In genomic region chr9:98374385-98375051, GRCh38 we compare ENCODE assay signal across 14 cellular contexts.
DNase-seq lines count a peak whose midpoint lies in the region; ATAC-seq and TF ChIP-seq lines count a peak whose summit lies in the region.
"Had no signal": no experiment of that assay in that cellular context is flagged by ENCODE, and none has a peak within 500 bp of the region (broad histone marks: within the 10 kb centered on the region; RNA-seq: fewer than 3 reads in every experiment).

No MANE protein-coding gene starts in this region.

- H3K9me3 Mint-ChIP-seq in neural progenitor cell: no peaks in the 10 kb centered on the region

- no peaks in the 10 kb centered on the region for H4K20me1 ChIP-seq in neural progenitor cell (ENCODE audit: low read depth)

- H3K4me3 Mint-ChIP-seq in neural progenitor cell: no peak overlapping the region

- no peaks in the 10 kb centered on the region for H3K36me3 Mint-ChIP-seq in neural progenitor cell

- H3K79me2 ChIP-seq in neural progenitor cell (ENCODE audit: low read depth): no peaks in the 10 kb centered on the region

- H3K27ac Mint-ChIP-seq in neural progenitor cell: no peak overlapping the region

- H3K9me3 ChIP-seq in skeletal muscle satellite cell (replicated peaks; ENCODE audit: low read length) (no peaks in the 10 kb centered on the region), lower lobe of right lung (no peaks in the 10 kb centered on the region), neural progenitor cell (ENCODE audit: low read depth) (no peaks in the 10 kb centered on the region)
- H3K9me3 ChIP-seq: heart left ventricle, SJCRH30 had no signal

- H3K27me3 ChIP-seq in skeletal muscle satellite cell (ENCODE audit: control insufficient read depth, insufficient read depth, low read length): no peaks in the 10 kb centered on the region
- no peaks in the 10 kb centered on the region for H3K27me3 ChIP-seq in lower lobe of right lung (ENCODE audit: low read depth)
- H3K27me3 ChIP-seq in neural progenitor cell: no peaks in the 10 kb centered on the region

- H3K27me3 Mint-ChIP-seq in neural progenitor cell (ENCODE audit: insufficient read depth, low read depth): peaks cover 5% of the 10 kb centered on the region

- peaks cover 30% of the 10 kb centered on the region for H3K4me1 ChIP-seq in skeletal muscle satellite cell (ENCODE audit: control insufficient read depth, insufficient read depth, low read length)
- no peaks in the 10 kb centered on the region for H3K4me1 ChIP-seq in lower lobe of right lung
- H3K4me1 ChIP-seq in neural progenitor cell: no peaks in the 10 kb centered on the region
- H3K4me1 ChIP-seq: SJCRH30 had no signal

- intact Hi-C loops in lower lobe of right lung (cut with DNase I): no loop called here

- TF ChIP-seq CTCF in lower lobe of right lung (IDR thresholded peaks at IDR 0.05) (no peak), neural progenitor cell (IDR thresholded peaks at IDR 0.05) (no peak)

- H2AFZ ChIP-seq in neural progenitor cell (replicated peaks): no peak overlapping the region

- H3K4me2 ChIP-seq in skeletal muscle satellite cell (ENCODE audit: low read length): peak overlapping the region; percentile 47
- no peak overlapping the region for H3K4me2 ChIP-seq in neural progenitor cell

- no peaks in the 10 kb centered on the region for H3K36me3 ChIP-seq in skeletal muscle satellite cell (ENCODE audit: insufficient read depth, low read length)
- H3K36me3 ChIP-seq in lower lobe of right lung: no peaks in the 10 kb centered on the region
- no peaks in the 10 kb centered on the region for H3K36me3 ChIP-seq in neural progenitor cell
- H3K36me3 ChIP-seq: heart left ventricle, SJCRH30 had no signal

- DNase-seq in RPMI7951 (ENCODE audit: low read depth) (peak; percentile 13), fibroblast of peridontal ligament (ENCODE audit: extremely low read depth) (peak; percentile 65), hypothalamus (lab: John Stamatoyannopoulos, UW) (no peak), lower lobe of right lung (no peak), neural progenitor cell (ENCODE audit: low spot score) (no peak), T-helper 1 cell (no peak)
- DNase-seq: activated effector memory CD4-positive, alpha-beta T cell treated with anti-CD3 and anti-CD28 coated beads, Interleukin-2, amount 50 U/mL, for 16 hours; heart left ventricle; SJCRH30 had no signal

- ATAC-seq in GM19463 (IDR thresholded peaks at IDR 0.05; ENCODE audit: unreplicated experiment) (peak; percentile 48), lower lobe of right lung (no peak)
- ATAC-seq: HCT116, sciatic nerve had no signal

- H3K27ac ChIP-seq in lower lobe of right lung (no peak overlapping the region), neural progenitor cell (no peak overlapping the region)
- H3K27ac ChIP-seq: heart left ventricle, SJCRH30 had no signal

- peaks cover 14% of the 10 kb centered on the region for H3K4me1 Mint-ChIP-seq in neural progenitor cell

- H3K4me3 ChIP-seq in skeletal muscle satellite cell (ENCODE audit: low read length): peak overlapping the region; percentile 23
- H3K4me3 ChIP-seq in lower lobe of right lung: no peak overlapping the region
- H3K4me3 ChIP-seq in neural progenitor cell: no peak overlapping the region
- H3K4me3 ChIP-seq: GM12878, heart left ventricle, SJCRH30 had no signal

- H3F3A ChIP-seq in neural progenitor cell (ENCODE audit: low read depth): no peaks in the 10 kb centered on the region

- H3K9ac ChIP-seq in skeletal muscle satellite cell (ENCODE audit: low read depth, low read length) (peak overlapping the region; percentile 68), neural progenitor cell (no peak overlapping the region)

Comparison
In these comparisons a context has a peak if more than half of its experiments do, and no peak if none do; other contexts are left out.
1. DNase-seq: peak in RPMI7951 (single experiment) and fibroblast of peridontal ligament (single experiment); none in hypothalamus (0 of 51), lower lobe of right lung (single experiment), neural progenitor cell (single experiment) and T-helper 1 cell (0 of 5).